In the genomic region with DNA sequence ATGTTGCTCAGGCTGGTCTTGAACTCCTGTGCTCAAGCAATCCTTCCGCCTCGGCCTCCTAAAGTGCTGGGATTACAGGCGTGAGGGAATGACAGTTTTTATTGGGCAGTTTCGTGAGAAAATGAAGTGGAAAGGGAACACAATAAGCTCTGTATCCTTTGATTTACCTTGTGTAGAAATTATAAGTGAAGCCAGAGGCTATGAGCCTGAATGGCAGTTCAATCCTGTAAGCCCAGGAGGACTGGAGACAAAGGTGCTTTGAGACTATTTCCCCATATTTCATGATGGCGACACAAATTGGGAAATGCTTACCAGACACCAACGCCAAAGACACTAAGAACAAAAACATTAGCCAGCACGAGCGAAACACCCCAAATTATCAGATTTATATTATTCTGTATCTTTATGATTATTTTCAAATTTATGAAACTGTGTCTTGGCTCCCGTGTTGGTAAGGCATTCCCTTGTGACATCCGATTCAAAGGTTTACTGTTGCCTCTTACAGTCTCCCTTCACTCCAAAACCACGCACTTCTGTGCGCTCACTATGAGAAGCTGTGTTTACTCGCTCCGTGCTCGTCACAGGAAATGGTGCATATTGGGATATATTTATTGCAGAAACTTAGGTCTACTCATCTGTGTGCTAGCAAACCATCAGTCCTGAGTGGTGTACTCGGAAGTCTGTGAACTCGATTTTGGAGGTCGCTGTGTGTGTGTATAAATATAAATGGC, we compare ENCODE assay signal across 24 cellular contexts.
DNase-seq lines count a peak whose midpoint lies in the region; ATAC-seq and TF ChIP-seq lines count a peak whose summit lies in the region.
"Had no signal": no experiment of that assay in that cellular context is flagged by ENCODE, and none has a peak within 500 bp of the region (broad histone marks: within the 10 kb centered on the region; RNA-seq: fewer than 3 reads in every experiment).

No MANE protein-coding gene starts in this region.

- intact Hi-C loops in Right ventricle myocardium superior (cut with DNase I) = no loop called here
- intact Hi-C loops in left ventricle myocardium inferior (cut with micrococcal nuclease) = no loop called here

- no peaks in the 10 kb centered on the region for H3K4me1 Mint-ChIP-seq in type B pancreatic cell (ENCODE audit: unreplicated experiment)
- H3K4me1 Mint-ChIP-seq: CD4-positive, alpha-beta memory T cell; naive thymus-derived CD8-positive, alpha-beta T cell had no signal

- H3K4me3 ChIP-seq in left ventricle myocardium inferior (no peak overlapping the region), muscle layer of colon (ENCODE audit: low read depth in 1 of 2, low read length in 2 of 2) (no peak overlapping the region)
- H3K4me3 ChIP-seq: heart left ventricle, lung, psoas muscle, smooth muscle cell had no signal

- H3K9me3 ChIP-seq in left ventricle myocardium inferior (replicated peaks) = no peaks in the 10 kb centered on the region
- no peaks in the 10 kb centered on the region for H3K9me3 ChIP-seq in muscle layer of colon (ENCODE audit: low read length)
- H3K9me3 ChIP-seq: heart left ventricle, psoas muscle had no signal

- H3K4me1 ChIP-seq in left ventricle myocardium inferior = peaks cover 7% of the 10 kb centered on the region
- peaks cover 17% of the 10 kb centered on the region for H3K4me1 ChIP-seq in muscle layer of colon (ENCODE audit: insufficient read depth, low read length)
- H3K4me1 ChIP-seq: psoas muscle had no signal

- in situ Hi-C loops in SK-MEL-5 (cut with HindIII; ENCODE audit: low pct_unique_long_range_greater_than_20kb, low sequenced_read_pairs) = no loop called here

- H3K27me3 ChIP-seq in left ventricle myocardium inferior (ENCODE audit: low read depth) = no peaks in the 10 kb centered on the region
- no peaks in the 10 kb centered on the region for H3K27me3 ChIP-seq in muscle layer of colon (ENCODE audit: control insufficient read depth in 1 of 2, insufficient read depth in 2 of 2, low read length in 2 of 2)
- H3K27me3 ChIP-seq: heart left ventricle had no signal

- peaks cover 13% of the 10 kb centered on the region for H3K36me3 ChIP-seq in left ventricle myocardium inferior
- H3K36me3 ChIP-seq in muscle layer of colon (ENCODE audit: insufficient read depth, low read length) = peaks cover 30% of the 10 kb centered on the region

- H3K27ac Mint-ChIP-seq in type B pancreatic cell = peak overlapping the region; percentile 0
- H3K27ac Mint-ChIP-seq: activated naive CD4-positive, alpha-beta T cell treated with anti-CD3 and anti-CD28 coated beads for 36 hours; CD4-positive, alpha-beta memory T cell; immature natural killer cell; naive thymus-derived CD8-positive, alpha-beta T cell had no signal

- H3K9me3 Mint-ChIP-seq in type B pancreatic cell = no peaks in the 10 kb centered on the region
- H3K9me3 Mint-ChIP-seq: activated naive CD4-positive, alpha-beta T cell treated with anti-CD3 and anti-CD28 coated beads for 36 hours; activated T-cell treated with anti-CD3 and anti-CD28 coated beads, Interleukin-2, amount 50 U/mL, for 4 hours; CD4-positive, alpha-beta memory T cell; naive thymus-derived CD8-positive, alpha-beta T cell had no signal

- TF ChIP-seq CTCF in left ventricle myocardium inferior (IDR thresholded peaks at IDR 0.05; ENCODE audit: borderline replicate concordance) (no peak), type B pancreatic cell (conservative IDR thresholded peaks at IDR 0.05) (no peak)

- H3K9ac ChIP-seq in muscle layer of colon (ENCODE audit: low read length) = no peak overlapping the region

- H3K27me3 Mint-ChIP-seq in type B pancreatic cell = no peaks in the 10 kb centered on the region
- H3K27me3 Mint-ChIP-seq: CD4-positive, alpha-beta memory T cell; naive thymus-derived CD8-positive, alpha-beta T cell had no signal

- H3K36me3 Mint-ChIP-seq in type B pancreatic cell = peaks cover 24% of the 10 kb centered on the region
- H3K36me3 Mint-ChIP-seq: CD4-positive, alpha-beta memory T cell; immature natural killer cell; naive thymus-derived CD8-positive, alpha-beta T cell had no signal

- peak; percentile 13 for ATAC-seq in Right ventricle myocardium superior (ENCODE audit: poor library complexity)
- no peak for ATAC-seq in HG03045 (IDR thresholded peaks at IDR 0.05; ENCODE audit: unreplicated experiment)
- ATAC-seq: activated T-cell treated with anti-CD3 and anti-CD28 coated beads, Interleukin-2, amount 50 U/mL, for 4 hours; naive thymus-derived CD8-positive, alpha-beta T cell had no signal

- DNase-seq in Right ventricle myocardium superior (no peak), left ventricle myocardium inferior (no peak), SK-MEL-5 (ENCODE audit: low read depth, low spot score) (peak; percentile 95), type B pancreatic cell (ENCODE audit: extremely low spot score, unreplicated experiment) (no peak), inferior parietal cortex (ENCODE audit: extremely low spot score) (no peak), NCI-H2171 (lab: John Stamatoyannopoulos, UW) (no peak)
- DNase-seq: activated naive CD4-positive, alpha-beta T cell treated with anti-CD3 and anti-CD28 coated beads for 36 hours; activated T-cell treated with anti-CD3 and anti-CD28 coated beads, Interleukin-2, amount 50 U/mL, for 4 hours; CD4-positive, alpha-beta memory T cell; effector CD4-positive, alpha-beta T cell; HCEC 1CT; immature natural killer cell; KBM-7; MV-4-11; naive thymus-derived CD8-positive, alpha-beta T cell; NCI-H2081 treated with DMSO at 0.1 percent for 48 hours; stimulated activated CD4-positive, alpha-beta T cell treated with anti-CD3 and anti-CD28 coated beads, Interleukin-4, amount 100 ng/mL, for 24 hours; T-helper 9 cell had no signal

- H3K27ac ChIP-seq in left ventricle myocardium inferior (replicated peaks) (no peak overlapping the region), muscle layer of colon (ENCODE audit: low read depth, low read length) (peak overlapping the region; percentile 74)
- H3K27ac ChIP-seq: psoas muscle had no signal

- no peak overlapping the region for H3K4me3 Mint-ChIP-seq in type B pancreatic cell
- H3K4me3 Mint-ChIP-seq: activated naive CD4-positive, alpha-beta T cell treated with anti-CD3 and anti-CD28 coated beads for 36 hours; activated T-cell treated with anti-CD3 and anti-CD28 coated beads, Interleukin-2, amount 50 U/mL, for 4 hours; CD4-positive, alpha-beta memory T cell; immature natural killer cell; naive thymus-derived CD8-positive, alpha-beta T cell had no signal
